ENCODE assay signal across 29 cellular contexts in genomic region chr2:214277880-214278279, GRCh38.
"Had no signal": no experiment of that assay in that cellular context is flagged by ENCODE, and none has a peak within 500 bp of the region (broad histone marks: within the 10 kb centered on the region; RNA-seq: fewer than 3 reads in every experiment).

No MANE protein-coding gene starts in this region.

- H2AFZ ChIP-seq: parathyroid adenoma had no signal

- ATAC-seq: naive thymus-derived CD8-positive, alpha-beta T cell; natural killer cell treated with Interleukin-12 subunit alpha and Interleukin-12 subunit beta and Interleukin-15 and Interleukin-18, amount 100 ng/mL, for 72 hours; psoas muscle; right cardiac atrium; sciatic nerve; stimulated activated memory B cell treated with anti-CD40 and anti-IgM and Interleukin-4, amounts not matched to agents 10 μg/mL and 1 μg/mL and 100 μg/mL, for 72 hours; stimulated activated naive CD8-positive, alpha-beta T cell treated with anti-CD3 and anti-CD28 coated beads, Interleukin-15, amount 100 ng/mL, for 72 hours; stimulated activated naive CD8-positive, alpha-beta T cell treated with anti-CD3 and anti-CD28 coated beads, Interleukin-15, Interleukin-2, amounts not matched to agents 100 U/mL and 50 U/mL, for 24 hours; upper lobe of right lung had no signal

- H3K36me3 ChIP-seq: neutrophil, ovary, suprapubic skin, tibial artery, transverse colon, upper lobe of right lung, uterus had no signal

- H3K27ac ChIP-seq: neutrophil, ovary, parathyroid adenoma, psoas muscle, skin epidermis, suprapubic skin, testis, tibial artery, transverse colon, upper lobe of right lung, uterus had no signal

- H3K9ac ChIP-seq: parathyroid adenoma had no signal

- H3K4me3 ChIP-seq: ovary, psoas muscle, skin epidermis, smooth muscle cell, suprapubic skin, testis, tibial artery, transverse colon, upper lobe of right lung, uterus had no signal

- H3K27me3 ChIP-seq: neutrophil, ovary, suprapubic skin, testis, tibial artery, transverse colon, upper lobe of right lung, uterus had no signal

- DNase-seq: naive B cell; naive thymus-derived CD8-positive, alpha-beta T cell; nephron progenitor cell; nucleus accumbens; ovary; psoas muscle; right cardiac atrium; stimulated activated CD4-positive, alpha-beta T cell treated with anti-CD3 and anti-CD28 coated beads, Interleukin-15, amount 100 ng/mL, for 24 hours; stimulated activated CD4-positive, alpha-beta T cell treated with anti-CD3 and anti-CD28 coated beads, Interleukin-2, amount 100 ng/mL, for 24 hours; stimulated activated CD4-positive, alpha-beta T cell treated with anti-CD3 and anti-CD28 coated beads, Interleukin-4, amount 100 ng/mL, for 1 hour; stimulated activated CD4-positive, alpha-beta T cell treated with anti-CD3 and anti-CD28 coated beads, Interleukin-4, amount 100 ng/mL, for 4 hours; stimulated activated CD8-positive, alpha-beta memory T cell treated with anti-CD3 and anti-CD28 coated beads, Interleukin-4, amount 100 ng/mL, for 48 hours; stimulated activated naive CD4-positive, alpha-beta T cell; stimulated activated naive CD8-positive, alpha-beta T cell treated with anti-CD3 and anti-CD28 coated beads, Interleukin-15, amount 100 ng/mL, for 72 hours; stimulated activated naive CD8-positive, alpha-beta T cell treated with anti-CD3 and anti-CD28 coated beads, Interleukin-15, Interleukin-2, amounts not matched to agents 100 U/mL and 50 U/mL, for 24 hours; substantia nigra; testis; tibial artery; transverse colon; upper lobe of right lung; uterus had no signal

- H3K4me1 ChIP-seq: parathyroid adenoma, psoas muscle, suprapubic skin, testis, tibial artery, transverse colon, upper lobe of right lung, uterus had no signal

- H3K9me3 ChIP-seq: neutrophil, ovary, psoas muscle, testis, tibial artery, transverse colon, upper lobe of right lung, uterus had no signal

- H3K4me2 ChIP-seq: smooth muscle cell had no signal
